Comparison of ENCODE assay signal across 10 cellular contexts in genomic region chr21:44742418-44743153, GRCh38. TPM values are rescaled to one million over a fixed set of nuclear protein-coding genes. Genes with fewer than 3 reads are reported as not detected.
DNase-seq lines count a peak whose midpoint lies in the region; ATAC-seq, FAIRE-seq and TF ChIP-seq lines count a peak whose summit lies in the region.
"Had no signal": no experiment of that assay in that cellular context is flagged by ENCODE, and none has a peak within 500 bp of the region (broad histone marks: within the 10 kb centered on the region; RNA-seq: fewer than 3 reads in every experiment).

No MANE protein-coding gene starts in this region.

- H4K5ac ChIP-seq in mesendoderm (ENCODE audit: low read length), result no peak overlapping the region

- H3K4me3 ChIP-seq in A549 (no peak overlapping the region), GM12865 (ENCODE audit: low read depth, low read length) (no peak overlapping the region), cardiac fibroblast (replicated peaks in 1 of 2; ENCODE audit: low read depth in 2 of 2, low read length in 2 of 2) (no peak overlapping the region), mesendoderm (ENCODE audit: low read length) (no peak overlapping the region)

- TF ChIP-seq CTCF in A549 (IDR thresholded peaks at IDR 0.05) (peak; percentile 48), GM12865 (IDR thresholded peaks at IDR 0.05; ENCODE audit: insufficient read depth, low read depth, low read length, missing control alignments) (peak; percentile 3), cardiac fibroblast (IDR thresholded peaks at IDR 0.05; ENCODE audit: low read depth, low read length) (peak; percentile 29)

- H2BK120ac ChIP-seq in mesendoderm (ENCODE audit: low read depth, low read length), result no peak overlapping the region

- TF ChIP-seq RAD21 in A549 (conservative IDR thresholded peaks at IDR 0.05 in 1 of 2, IDR thresholded peaks at IDR 0.05 in 1 of 2), result peak; percentile 55 to 59; a peak in 4 of 5 replicates

- CTCF ChIA-PET in A549 (lab: Yijun Ruan, JAX), result interaction anchor here (0.7 to 1.6 kb wide), 15 partner anchors 9 to 248 kb away, joined by 3 to 10 read pairs (median 4); partner anchors contain the start of genes KRTAP10-5, KRTAP12-1 and TSPEAR

- ATAC-seq in A549 (no peak), GM21367 (IDR thresholded peaks at IDR 0.05; ENCODE audit: unreplicated experiment) (no peak)

- no peak overlapping the region for H3K4ac ChIP-seq in mesendoderm (ENCODE audit: low read depth, low read length)

- H3K9me3 ChIP-seq in A549, result no peaks in the 10 kb centered on the region

- no peak for TF ChIP-seq POLR2A in A549 (IDR thresholded peaks at IDR 0.05; ENCODE audit: low read length)

- no peaks in the 10 kb centered on the region for H3K27me3 ChIP-seq in mesendoderm (ENCODE audit: insufficient read depth, low read length, poor library complexity)

- no peaks in the 10 kb centered on the region for H3K79me2 ChIP-seq in mesendoderm (ENCODE audit: control insufficient read depth, insufficient read depth, low read length)

- DNase-seq in A549 (ENCODE audit: low read depth in 1 of 2, low spot score in 1 of 2), result peak in 1 of 2 experiments; percentile 33
- no peak for DNase-seq in GM12865 (ENCODE audit: low read depth)
- peak; percentile 69 for DNase-seq in NCI-H345 treated with DMSO at 0.1 percent for 48 hours (lab: John Stamatoyannopoulos, UW; ENCODE audit: unreplicated experiment)
- peak; percentile 34 to 38 for DNase-seq in cardiac fibroblast (ENCODE audit: low read depth in 2 of 2)
- no peak for DNase-seq in anterior cingulate cortex (lab: John Stamatoyannopoulos, UW)
- no peak for DNase-seq in mesendoderm
- no peak for DNase-seq in amygdala (lab: John Stamatoyannopoulos, UW)
- DNase-seq: activated naive CD4-positive, alpha-beta T cell treated with anti-CD3 and anti-CD28 coated beads, Interleukin-2, amount 10 ng/mL, durations not matched to agents 7 days and 5 days had no signal

- H3K56ac ChIP-seq in mesendoderm (ENCODE audit: low read length), result no peak overlapping the region

- no peak overlapping the region for H4K8ac ChIP-seq in mesendoderm (ENCODE audit: low read depth, low read length)

- H3K18ac ChIP-seq in mesendoderm (ENCODE audit: low read length), result no peak overlapping the region

- no peak overlapping the region for H3K9ac ChIP-seq in mesendoderm (ENCODE audit: low read length)

- FAIRE-seq in A549 (lab: Jason Lieb, UNC), result no peak
- FAIRE-seq: islet of Langerhans had no signal

- H3K36me3 ChIP-seq in mesendoderm (ENCODE audit: control insufficient read depth, insufficient read depth, low read length), result no peaks in the 10 kb centered on the region

- TF ChIP-seq EP300 in A549 (IDR thresholded peaks at IDR 0.05), result no peak

- H3K4me1 ChIP-seq in A549 (no peaks in the 10 kb centered on the region), mesendoderm (ENCODE audit: control insufficient read depth, low read depth, low read length) (no peaks in the 10 kb centered on the region)

- POLR2A ChIA-PET in A549 (lab: Yijun Ruan, JAX), result no interaction called here

- 37% methylated on average over 1 of the region's 1 CpG for WGBS in A549 (ENCODE audit: missing lambda C conversion rate)
- no CpG with 5 or more reads among the region's 1 CpG for WGBS in mesendoderm (ENCODE audit: extremely low coverage, insufficient coverage, low lambda C conversion rate)

- H3K23ac ChIP-seq in mesendoderm (ENCODE audit: low read length), result no peak overlapping the region

- no peaks in the 10 kb centered on the region for H3K79me1 ChIP-seq in mesendoderm (ENCODE audit: low read length)

- no peak overlapping the region for H3K27ac ChIP-seq in A549
- H3K27ac ChIP-seq in mesendoderm (ENCODE audit: low read depth, low read length), result no peak overlapping the region

- H2BK5ac ChIP-seq in mesendoderm (ENCODE audit: low read length), result no peak overlapping the region

- no peak overlapping the region for H3K4me2 ChIP-seq in A549
- H3K4me2 ChIP-seq in mesendoderm (ENCODE audit: low read length), result no peak overlapping the region

- no peak overlapping the region for H2BK15ac ChIP-seq in mesendoderm (replicated peaks; ENCODE audit: low read depth)

- no peak overlapping the region for H2AK5ac ChIP-seq in mesendoderm (ENCODE audit: low read length)

TF ChIP-seq in A549, 52 proteins besides CTCF, POLR2A, EP300 and RAD21:
- no peak for TF ChIP-seq BHLHE40 (IDR thresholded peaks at IDR 0.05; ENCODE audit: low read depth, low read length)
- TF ChIP-seq NFE2L2 (conservative IDR thresholded peaks at IDR 0.05; ENCODE audit: low read length), result no peak
- TF ChIP-seq USF2 (IDR thresholded peaks at IDR 0.05), result no peak
- TF ChIP-seq ESRRA (IDR thresholded peaks at IDR 0.05; ENCODE audit: borderline replicate concordance, low read length), result no peak
- TF ChIP-seq SMC3 (IDR thresholded peaks at IDR 0.05), result peak; percentile 41; the same call in 2 of the 3 replicates
- no peak for TF ChIP-seq FOSB (CRISPR knock-in tag; IDR thresholded peaks at IDR 0.05)
- no peak for TF ChIP-seq TFCP2L1 (CRISPR knock-in tag; IDR thresholded peaks at IDR 0.05)
- TF ChIP-seq MAFK (IDR thresholded peaks at IDR 0.05; ENCODE audit: partially characterized antibody), result peak; percentile 60
- no peak for TF ChIP-seq ELK1 (IDR thresholded peaks at IDR 0.05; ENCODE audit: low read depth, low read length)
TF ChIP-seq in A549: peak in this region for 2.

RNA-seq across cellular contexts. Expression of gene TSPEAR, which starts 31.2 kb away (rescaled TPM):
- polyA plus RNA-seq in A549 (2011; rRNA removed) (not detected in 2 replicates), A549 (2017; fragmentation: RNase III; extraction: RNeasy Plus Mini Kit Qiagen cat#74134 plus additional on column Dnase treatment) (not detected in 3 replicates)
- 0.01 TPM in 1 of 2 replicates, not detected in the other for polyA plus RNA-seq in A549 (2012; cell fraction: cytosol; rRNA removed)
- 0.02 and 0.06 TPM in 2 replicates for polyA plus RNA-seq in A549 (2012; cell fraction: nucleus; rRNA removed)
- polyA minus RNA-seq in A549 (2011; rRNA and poly(A)+ RNA removed), result not detected in 2 replicates
- polyA plus RNA-seq in mesendoderm (2013, experiment 1 of 2), result 1.7 TPM
- polyA plus RNA-seq in mesendoderm (2013, experiment 2 of 2), result 1.5 TPM

RNA-seq across cellular contexts. Expression of gene KRTAP10-12, which starts 45.6 kb away (rescaled TPM):
- not detected in 2 replicates for polyA plus RNA-seq in A549 (2011; rRNA removed)
- polyA plus RNA-seq in A549 (2012; cell fraction: cytosol; rRNA removed), result not detected in 2 replicates
- polyA plus RNA-seq in A549 (2012; cell fraction: nucleus; rRNA removed), result not detected in 2 replicates
- polyA plus RNA-seq in A549 (2017; fragmentation: RNase III; extraction: RNeasy Plus Mini Kit Qiagen cat#74134 plus additional on column Dnase treatment), result not detected in 3 replicates
- polyA minus RNA-seq in A549 (2011; rRNA and poly(A)+ RNA removed), result not detected in 2 replicates
- polyA plus RNA-seq in mesendoderm (2013, experiment 1 of 2), result not detected
- 0.04 TPM for polyA plus RNA-seq in mesendoderm (2013, experiment 2 of 2)

RNA-seq across cellular contexts. Expression of gene UBE2G2, which starts 59.0 kb away (rescaled TPM):
- polyA plus RNA-seq in A549 (2011; rRNA removed) (65.8 and 68.2 TPM in 2 replicates), A549 (2017; fragmentation: RNase III; extraction: RNeasy Plus Mini Kit Qiagen cat#74134 plus additional on column Dnase treatment) (56.9 to 63.5 TPM (median 62.7 TPM) in 3 replicates)
- polyA plus RNA-seq in A549 (2012; cell fraction: cytosol; rRNA removed), result 71.8 and 80.2 TPM in 2 replicates
- 86.6 and 92.2 TPM in 2 replicates for polyA plus RNA-seq in A549 (2012; cell fraction: nucleus; rRNA removed)
- 46.7 and 58.9 TPM in 2 replicates for polyA minus RNA-seq in A549 (2011; rRNA and poly(A)+ RNA removed)
- 73.0 TPM for polyA plus RNA-seq in mesendoderm (2013, experiment 1 of 2)
- 72.2 TPM for polyA plus RNA-seq in mesendoderm (2013, experiment 2 of 2)

Comparison
In these comparisons a context has a peak if more than half of its experiments do, and no peak if none do; other contexts are left out.
1. DNase-seq: peak in NCI-H345 treated with DMSO at 0.1 percent for 48 hours (single experiment) and cardiac fibroblast (2 of 2); none in GM12865 (single experiment), anterior cingulate cortex (0 of 58), mesendoderm (single experiment) and amygdala (0 of 56).
2. Peak in every context shown above with its lines, with median percentiles within 50 percentile points of each other: CTCF ChIP-seq.